10 cellular contexts compared by ENCODE assay signal in the genomic region with DNA sequence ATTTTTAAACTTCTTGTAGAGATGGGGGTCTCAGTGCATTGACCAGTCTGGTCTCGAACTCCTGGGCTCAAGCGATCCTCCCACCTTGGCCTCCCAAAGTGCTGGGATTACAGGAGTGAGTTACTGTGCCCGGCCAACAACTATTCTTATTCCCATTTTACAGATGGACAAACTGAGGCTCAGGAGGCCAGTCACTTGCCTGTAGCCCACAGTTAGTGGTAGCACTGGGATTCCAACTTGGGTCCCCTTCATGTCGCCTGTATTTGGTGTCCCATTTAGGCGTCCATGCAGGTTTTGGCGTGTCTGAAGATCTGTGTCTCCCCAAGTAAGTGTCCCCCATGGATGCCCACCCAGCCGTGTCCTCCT. TPM values are rescaled to one million over a fixed set of nuclear protein-coding genes. Genes with fewer than 3 reads are reported as not detected.
DNase-seq lines count a peak whose midpoint lies in the region; ATAC-seq, FAIRE-seq and TF ChIP-seq lines count a peak whose summit lies in the region.
"Had no signal": no experiment of that assay in that cellular context is flagged by ENCODE, and none has a peak within 500 bp of the region (broad histone marks: within the 10 kb centered on the region; RNA-seq: fewer than 3 reads in every experiment).

No MANE protein-coding gene starts in this region.

- TF ChIP-seq CTCF in BJ (IDR thresholded peaks at IDR 0.05; ENCODE audit: insufficient read depth, low read depth, low read length): no peak
- TF ChIP-seq CTCF in adrenal gland (IDR thresholded peaks at IDR 0.05): no peak
- no peak for TF ChIP-seq CTCF in foreskin keratinocyte (conservative IDR thresholded peaks at IDR 0.05)
- no peak for TF ChIP-seq CTCF in progenitor cell of endocrine pancreas (IDR thresholded peaks at IDR 0.05; ENCODE audit: unreplicated experiment)

- TF ChIP-seq POLR2A in adrenal gland (IDR thresholded peaks at IDR 0.05) (no peak), GM12892 (IDR thresholded peaks at IDR 0.05; ENCODE audit: low read depth, low read length) (no peak)

- no peaks in the 10 kb centered on the region for H3K9me3 ChIP-seq in adrenal gland (replicated peaks in 1 of 3)

- ATAC-seq in foreskin keratinocyte: no peak
- no peak for ATAC-seq in HG03135 (IDR thresholded peaks at IDR 0.05; ENCODE audit: unreplicated experiment)
- ATAC-seq: naive thymus-derived CD8-positive, alpha-beta T cell had no signal

- H3K36me3 ChIP-seq in BJ (ENCODE audit: control insufficient read depth, insufficient read depth, low read length) (peaks cover 16% of the 10 kb centered on the region), adrenal gland (replicated peaks in 1 of 2) (no peaks in the 10 kb centered on the region)

- DNase-seq in BJ (ENCODE audit: low read depth) (no peak), adrenal gland (no peak), foreskin keratinocyte (no peak), progenitor cell of endocrine pancreas (ENCODE audit: low spot score, unreplicated experiment) (no peak), GM12892 (ENCODE audit: insufficient read length) (no peak), NCI-H82 (lab: John Stamatoyannopoulos, UW) (no peak)
- no peak for DNase-seq in activated naive CD8-positive, alpha-beta T cell treated with anti-CD3 and anti-CD28 coated beads for 36 hours
- DNase-seq: activated T-cell treated with anti-CD3 and anti-CD28 coated beads for 4 hours; naive thymus-derived CD8-positive, alpha-beta T cell had no signal

- POLR2A ChIA-PET in BJ (lab: Charles Lee): interaction anchor here (1.2 kb wide), 1 partner anchor 46 kb away, joined by 9 read pairs; a partner anchor contains a TSS

- H3K4me3 ChIP-seq in BJ (ENCODE audit: low read depth, low read length) (peak overlapping the region; percentile 83), adrenal gland (peak overlapping the region in 1 of 4 donors; percentile 76)

- H3K27me3 Mint-ChIP-seq in progenitor cell of endocrine pancreas: peaks cover 21% of the 10 kb centered on the region
- peaks cover 59% of the 10 kb centered on the region for H3K27me3 Mint-ChIP-seq in activated naive CD8-positive, alpha-beta T cell treated with anti-CD3 and anti-CD28 coated beads for 36 hours

- H3K4me1 Mint-ChIP-seq in progenitor cell of endocrine pancreas (ENCODE audit: low read depth): peaks cover 17% of the 10 kb centered on the region
- H3K4me1 Mint-ChIP-seq in activated naive CD8-positive, alpha-beta T cell treated with anti-CD3 and anti-CD28 coated beads for 36 hours: peaks cover 3% of the 10 kb centered on the region

- H3K9me3 Mint-ChIP-seq in progenitor cell of endocrine pancreas (ENCODE audit: low read depth): no peaks in the 10 kb centered on the region
- H3K9me3 Mint-ChIP-seq in activated naive CD8-positive, alpha-beta T cell treated with anti-CD3 and anti-CD28 coated beads for 36 hours: no peaks in the 10 kb centered on the region
- H3K9me3 Mint-ChIP-seq: naive thymus-derived CD8-positive, alpha-beta T cell had no signal

- H3K27me3 ChIP-seq in BJ (ENCODE audit: control insufficient read depth, insufficient read depth, low read length) (no peaks in the 10 kb centered on the region), adrenal gland (no peaks in the 10 kb centered on the region), foreskin keratinocyte (no peaks in the 10 kb centered on the region)

- H3K4me1 ChIP-seq in adrenal gland (replicated peaks in 1 of 2): peaks cover 8 to 17% of the 10 kb centered on the region in 2 donors
- H3K4me1 ChIP-seq in foreskin keratinocyte: peaks cover 7% of the 10 kb centered on the region

- peaks cover 8% of the 10 kb centered on the region for H3K36me3 Mint-ChIP-seq in progenitor cell of endocrine pancreas (ENCODE audit: insufficient read depth)
- H3K36me3 Mint-ChIP-seq in activated naive CD8-positive, alpha-beta T cell treated with anti-CD3 and anti-CD28 coated beads for 36 hours: no peaks in the 10 kb centered on the region

- H3K27ac ChIP-seq in adrenal gland: peak overlapping the region; percentile 53 to 93 (median 92)
- H3K27ac ChIP-seq in foreskin keratinocyte: peak overlapping the region; percentile 4

- H3K27ac Mint-ChIP-seq in progenitor cell of endocrine pancreas: peak overlapping the region; percentile 90
- H3K27ac Mint-ChIP-seq in activated naive CD8-positive, alpha-beta T cell treated with anti-CD3 and anti-CD28 coated beads for 36 hours: no peak overlapping the region

- intact Hi-C loops in adrenal gland (cut with DNase I): no loop called here

- CTCF ChIA-PET in BJ (lab: Yijun Ruan, JAX): interaction anchor here (0.8 to 2.0 kb wide), 7 partner anchors 10 to 134 kb away, joined by 3 to 8 read pairs (median 3); a partner anchor contains a TSS

- H3K4me3 Mint-ChIP-seq in progenitor cell of endocrine pancreas (ENCODE audit: low read depth): peak overlapping the region; percentile 79
- H3K4me3 Mint-ChIP-seq in activated naive CD8-positive, alpha-beta T cell treated with anti-CD3 and anti-CD28 coated beads for 36 hours: no peak overlapping the region
- H3K4me3 Mint-ChIP-seq: naive thymus-derived CD8-positive, alpha-beta T cell had no signal

- FAIRE-seq in GM12892 (lab: Jason Lieb, UNC): no peak

- 63 to 75% (median 66%) methylated on average over 5 to 7 of the region's 7 CpGs for WGBS in adrenal gland, 4 donors

RNA-seq across cellular contexts. Expression of a gene that starts 0.8 kb away (rescaled TPM):
- polyA plus RNA-seq in BJ (2011; rRNA removed) (190 and 260 TPM in 2 replicates), adrenal gland (10 to 100 TPM; 12.0 to 18.1 (median 16.8) TPM), foreskin keratinocyte (55.7 and 59.9 TPM in 2 replicates)
- polyA minus RNA-seq in BJ (2011; rRNA and poly(A)+ RNA removed): 840 and 1,131 TPM in 2 replicates
- total RNA-seq in adrenal gland (100 to 1,000 TPM in 1 of 8 donors, 10 to 100 TPM in 7; 47.6 to 105 (median 61.3) TPM), foreskin keratinocyte (163 and 167 TPM in 2 replicates), progenitor cell of endocrine pancreas (14.8 and 15.7 TPM in 2 replicates)
- under 1 TPM; 0.41 to 0.42 TPM for total RNA-seq in activated naive CD8-positive, alpha-beta T cell treated with anti-CD3 and anti-CD28 coated beads for 36 hours
- polyA plus RNA-seq in GM12892 (2012; ENCODE audit: missing spikeins): not detected
- total RNA-seq: naive thymus-derived CD8-positive, alpha-beta T cell had no signal

RNA-seq across cellular contexts. Expression of a gene that starts 25.2 kb away (rescaled TPM):
- polyA plus RNA-seq in BJ (2011; rRNA removed) (0.27 and 0.53 TPM in 2 replicates), adrenal gland (1 to 10 TPM in 2 of 3 donors, under 1 TPM in 1; 0.84 to 1.2 (median 1.2) TPM), foreskin keratinocyte (11.5 and 13.4 TPM in 2 replicates)
- polyA minus RNA-seq in BJ (2011; rRNA and poly(A)+ RNA removed): 0.28 and 0.51 TPM in 2 replicates
- total RNA-seq in adrenal gland (1 to 10 TPM; 1.4 to 4.7 (median 2.2) TPM), foreskin keratinocyte (8.5 and 10.8 TPM in 2 replicates), progenitor cell of endocrine pancreas (4.0 and 5.8 TPM in 2 replicates)
- total RNA-seq in activated naive CD8-positive, alpha-beta T cell treated with anti-CD3 and anti-CD28 coated beads for 36 hours: under 1 TPM; 0.27 to 0.32 TPM
- not detected for polyA plus RNA-seq in GM12892 (2012; ENCODE audit: missing spikeins)
- total RNA-seq: naive thymus-derived CD8-positive, alpha-beta T cell had no signal
- polyA plus RNA-seq: naive thymus-derived CD8-positive, alpha-beta T cell had no signal

RNA-seq across cellular contexts. Expression of a gene that starts 45.9 kb away (rescaled TPM):
- polyA plus RNA-seq in BJ (2011; rRNA removed) (35.4 and 37.9 TPM in 2 replicates), adrenal gland (100 to 1,000 TPM in 2 of 3 donors, 10 to 100 TPM in 1; 90.4 to 130 (median 101) TPM), foreskin keratinocyte (106 and 123 TPM in 2 replicates)
- 34.5 and 35.9 TPM in 2 replicates for polyA minus RNA-seq in BJ (2011; rRNA and poly(A)+ RNA removed)
- total RNA-seq in adrenal gland (100 to 1,000 TPM; 123 to 175 (median 146) TPM), foreskin keratinocyte (129 and 140 TPM in 2 replicates), progenitor cell of endocrine pancreas (256 and 259 TPM in 2 replicates)
- 100 to 1,000 TPM; 255 to 259 TPM for total RNA-seq in activated naive CD8-positive, alpha-beta T cell treated with anti-CD3 and anti-CD28 coated beads for 36 hours
- polyA plus RNA-seq in GM12892 (2012; ENCODE audit: missing spikeins): 128 TPM

Comparison
In these comparisons a context has a peak if more than half of its experiments do, and no peak if none do; other contexts are left out.
1. RNA of a gene that starts 0.8 kb away (total RNA-seq): 163 to 167 TPM in foreskin keratinocyte, 47.6 to 105 TPM in adrenal gland and 14.8 to 15.7 TPM in progenitor cell of endocrine pancreas; 0.41 to 0.42 TPM in activated naive CD8-positive, alpha-beta T cell treated with anti-CD3 and anti-CD28 coated beads for 36 hours; every median in the first group is over 10 times any median in the second.